Comparison of ENCODE assay signal across 7 cellular contexts in genomic region chr17:60149691-60150582, GRCh38. TPM values are rescaled to one million over a fixed set of nuclear protein-coding genes. Genes with fewer than 3 reads are reported as not detected.
DNase-seq lines count a peak whose midpoint lies in the region; ATAC-seq and TF ChIP-seq lines count a peak whose summit lies in the region.

CA4 (plus strand) TSS chr17:60149973; CDS start chr17:60150035, 62 bp downstream.

- H3K9me3 ChIP-seq in T-helper 17 cell (ENCODE audit: control insufficient read depth, low read length, poor library complexity, severe bottlenecking) (no peaks in the 10 kb centered on the region), right cardiac atrium (ENCODE audit: control insufficient read depth, low read length) (no peaks in the 10 kb centered on the region), sigmoid colon (no peaks in the 10 kb centered on the region)

- peaks cover 80% of the 10 kb centered on the region for H3K27me3 Mint-ChIP-seq in T-helper 17 cell

- no peak within 1 kb of the TSS for H3K27ac Mint-ChIP-seq in T-helper 17 cell

- H3K27me3 ChIP-seq in HL-60 (ENCODE audit: insufficient read depth, poor library complexity, severe bottlenecking) (peaks cover 33% of the 10 kb centered on the region), right cardiac atrium (ENCODE audit: control insufficient read depth, insufficient read depth) (no peaks in the 10 kb centered on the region), sigmoid colon (peaks cover 33 to 85% (median 54%) of the 10 kb centered on the region in 3 donors)

- H3K4me3 ChIP-seq in HL-60 (replicated peaks; ENCODE audit: insufficient read depth, low read length) (peak within 1 kb of the TSS; percentile 5; the same call in 1 of the 2 replicates), right cardiac atrium (ENCODE audit: low read length) (peak within 1 kb of the TSS; percentile 36), sigmoid colon (peak within 1 kb of the TSS in 3 of 4 donors; percentile 21 to 32 (median 25))

- no peak for TF ChIP-seq POLR2A in sigmoid colon (IDR thresholded peaks at IDR 0.05)

- DNase-seq in HL-60 (ENCODE audit: low read depth in 1 of 2, low spot score in 1 of 2) (no peak), T-helper 17 cell (no peak), right cardiac atrium (peak in 2 of 3 donors; percentile 64 to 71), sigmoid colon (no peak), GF-D8 (lab: John Stamatoyannopoulos, UW) (no peak), globus pallidus (ENCODE audit: low spot score) (no peak)

- peaks cover 7% of the 10 kb centered on the region for H3K36me3 Mint-ChIP-seq in T-helper 17 cell (ENCODE audit: low read depth)

- WGBS in right cardiac atrium = 3% methylated on average over 81 of the region's 81 CpGs
- 3 to 4% methylated on average over 81 of the region's 81 CpGs for WGBS in sigmoid colon, 2 donors

- intact Hi-C loops in right cardiac atrium (cut with DNase I) = loop anchor here in 2 of 4 donors (10.0 kb wide), 1 partner anchor 285 kb away; no protein-coding TSS in a partner anchor
- intact Hi-C loops in sigmoid colon (cut with DNase I) = no loop called here

- no peaks in the 10 kb centered on the region for H3K36me3 ChIP-seq in sigmoid colon

- H3K27ac ChIP-seq in HL-60 (replicated peaks) = no peak within 1 kb of the TSS
- H3K27ac ChIP-seq in right cardiac atrium (ENCODE audit: low read length) = no peak within 1 kb of the TSS
- H3K27ac ChIP-seq in sigmoid colon = no peak within 1 kb of the TSS

- no peak for TF ChIP-seq CTCF in HL-60 (IDR thresholded peaks at IDR 0.05; ENCODE audit: insufficient read depth, low read length)
- TF ChIP-seq CTCF in sigmoid colon (IDR thresholded peaks at IDR 0.05) = no peak

- no peak for TF ChIP-seq EP300 in sigmoid colon (IDR thresholded peaks at IDR 0.05)

- ATAC-seq in T-helper 17 cell (no peak), right cardiac atrium (peak in 1 of 2 donors; percentile 15), GM18858 (IDR thresholded peaks at IDR 0.05; ENCODE audit: unreplicated experiment) (no peak)

- H3K4me1 ChIP-seq in right cardiac atrium (ENCODE audit: control insufficient read depth, insufficient read depth, low read length) (no peaks in the 10 kb centered on the region), sigmoid colon (peaks cover 0 to 17% (median 14%) of the 10 kb centered on the region in 4 donors)

- H3K4me3 Mint-ChIP-seq in T-helper 17 cell = peak within 1 kb of the TSS; percentile 82

- peaks cover 12% of the 10 kb centered on the region for H3K4me1 Mint-ChIP-seq in T-helper 17 cell

RNA-seq across cellular contexts. Expression of gene CA4, which starts in this region (rescaled TPM):
- total RNA-seq in T-helper 17 cell (not detected), right cardiac atrium (10 to 100 TPM in 1 of 4 donors, 1 to 10 TPM in 3; 2.3 to 11.3 (median 4.3) TPM), sigmoid colon (1 to 10 TPM in 2 of 4 donors, not detected in 2; 2.1 to 3.3 TPM)
- polyA plus RNA-seq in right cardiac atrium (17.6 TPM), sigmoid colon (100 to 1,000 TPM in 2 of 3 donors, 10 to 100 TPM in 1; 91.3 to 300 (median 194) TPM)

Comparison
In these comparisons a context has a peak if more than half of its experiments do, and no peak if none do; other contexts are left out.
1. DNase-seq: peak in right cardiac atrium (2 of 3); none in HL-60 (0 of 2), T-helper 17 cell (0 of 3), sigmoid colon (single experiment), GF-D8 (single experiment) and globus pallidus (single experiment).
2. Peak in every context shown above with its lines, with median percentiles within 50 percentile points of each other: H3K4me3 ChIP-seq.